Comparison of ENCODE assay signal across 2 cellular contexts in the genomic region with DNA sequence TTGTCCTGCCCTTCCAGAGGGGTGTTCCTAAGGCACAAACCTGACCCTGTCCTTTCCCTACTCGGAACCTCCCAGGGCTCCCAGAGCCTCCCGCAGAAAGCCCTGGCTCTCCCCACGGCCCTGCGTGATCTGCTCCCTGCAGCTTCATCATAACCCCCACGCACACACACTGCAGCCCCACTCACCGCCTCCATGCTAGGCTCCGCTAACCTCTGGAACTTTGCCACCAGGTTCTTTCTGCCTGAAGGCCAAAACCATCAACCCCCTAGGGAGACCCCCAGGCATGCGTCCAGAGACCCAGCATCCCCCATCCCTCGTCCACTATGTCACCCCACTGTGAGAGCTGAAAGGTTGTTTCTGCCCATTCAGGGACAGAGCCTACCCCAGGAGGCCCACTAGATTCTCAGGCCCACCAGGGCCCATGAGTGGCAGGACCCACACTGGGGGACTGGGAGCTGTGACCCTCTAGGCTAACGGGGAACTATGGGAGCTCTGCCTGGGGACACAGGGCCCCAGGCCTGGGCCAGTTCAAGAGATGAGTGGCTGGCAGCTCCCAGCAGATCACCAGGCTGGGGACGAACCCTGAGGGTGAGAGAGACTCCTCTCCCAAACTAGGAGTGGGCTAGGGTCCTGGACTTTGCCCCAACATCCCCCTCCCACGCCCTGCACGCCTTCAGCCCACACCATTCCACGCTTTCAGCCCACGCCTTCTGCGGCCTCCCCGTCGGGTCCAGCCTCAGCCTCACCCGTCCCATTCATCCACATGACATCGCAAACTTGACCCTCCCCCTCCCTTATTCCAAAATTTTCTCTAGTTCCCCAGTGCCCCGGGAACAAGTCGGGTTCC.
TF ChIP-seq lines count a peak whose summit lies in the region.

No MANE protein-coding gene starts in this region.

TF ChIP-seq in HCT116, 20 proteins besides CTCF, POLR2A, EP300 and RAD21:
- TF ChIP-seq ZFX (IDR thresholded peaks at IDR 0.05) = no peak
- no peak for TF ChIP-seq CBX3 (IDR thresholded peaks at IDR 0.05; ENCODE audit: low read depth)
- TF ChIP-seq SIN3A (IDR thresholded peaks at IDR 0.05; ENCODE audit: low read depth) = no peak
- TF ChIP-seq, protein P1, sequence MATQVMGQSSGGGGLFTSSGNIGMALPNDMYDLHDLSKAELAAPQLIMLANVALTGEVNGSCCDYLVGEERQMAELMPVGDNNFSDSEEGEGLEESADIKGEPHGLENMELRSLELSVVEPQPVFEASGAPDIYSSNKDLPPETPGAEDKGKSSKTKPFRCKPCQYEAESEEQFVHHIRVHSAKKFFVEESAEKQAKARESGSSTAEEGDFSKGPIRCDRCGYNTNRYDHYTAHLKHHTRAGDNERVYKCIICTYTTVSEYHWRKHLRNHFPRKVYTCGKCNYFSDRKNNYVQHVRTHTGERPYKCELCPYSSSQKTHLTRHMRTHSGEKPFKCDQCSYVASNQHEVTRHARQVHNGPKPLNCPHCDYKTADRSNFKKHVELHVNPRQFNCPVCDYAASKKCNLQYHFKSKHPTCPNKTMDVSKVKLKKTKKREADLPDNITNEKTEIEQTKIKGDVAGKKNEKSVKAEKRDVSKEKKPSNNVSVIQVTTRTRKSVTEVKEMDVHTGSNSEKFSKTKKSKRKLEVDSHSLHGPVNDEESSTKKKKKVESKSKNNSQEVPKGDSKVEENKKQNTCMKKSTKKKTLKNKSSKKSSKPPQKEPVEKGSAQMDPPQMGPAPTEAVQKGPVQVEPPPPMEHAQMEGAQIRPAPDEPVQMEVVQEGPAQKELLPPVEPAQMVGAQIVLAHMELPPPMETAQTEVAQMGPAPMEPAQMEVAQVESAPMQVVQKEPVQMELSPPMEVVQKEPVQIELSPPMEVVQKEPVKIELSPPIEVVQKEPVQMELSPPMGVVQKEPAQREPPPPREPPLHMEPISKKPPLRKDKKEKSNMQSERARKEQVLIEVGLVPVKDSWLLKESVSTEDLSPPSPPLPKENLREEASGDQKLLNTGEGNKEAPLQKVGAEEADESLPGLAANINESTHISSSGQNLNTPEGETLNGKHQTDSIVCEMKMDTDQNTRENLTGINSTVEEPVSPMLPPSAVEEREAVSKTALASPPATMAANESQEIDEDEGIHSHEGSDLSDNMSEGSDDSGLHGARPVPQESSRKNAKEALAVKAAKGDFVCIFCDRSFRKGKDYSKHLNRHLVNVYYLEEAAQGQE (IDR thresholded peaks at IDR 0.05; ENCODE audit: low read depth) = no peak
- TF ChIP-seq FOSL1 (IDR thresholded peaks at IDR 0.05; ENCODE audit: low read depth) = no peak
- no peak for TF ChIP-seq EZH2phosphoT487 (IDR thresholded peaks at IDR 0.05; ENCODE audit: borderline replicate concordance)
- no peak for TF ChIP-seq SP1 (IDR thresholded peaks at IDR 0.05; ENCODE audit: low read depth)
- TF ChIP-seq TCF7L2 (IDR thresholded peaks at IDR 0.05; ENCODE audit: borderline replicate concordance, extremely low read depth, insufficient read depth, insufficient read length) = no peak
- TF ChIP-seq, protein P2, sequence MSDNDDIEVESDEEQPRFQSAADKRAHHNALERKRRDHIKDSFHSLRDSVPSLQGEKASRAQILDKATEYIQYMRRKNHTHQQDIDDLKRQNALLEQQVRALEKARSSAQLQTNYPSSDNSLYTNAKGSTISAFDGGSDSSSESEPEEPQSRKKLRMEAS (IDR thresholded peaks at IDR 0.05) = no peak
- no peak for TF ChIP-seq YY1 (IDR thresholded peaks at IDR 0.05; ENCODE audit: extremely low read depth, insufficient replicate concordance, low read depth, low read length)
- TF ChIP-seq ELF1 (IDR thresholded peaks at IDR 0.05; ENCODE audit: borderline replicate concordance, low read depth) = no peak
- no peak for TF ChIP-seq ZNF274 (IDR thresholded peaks at IDR 0.05; ENCODE audit: low read depth, low read length)
- no peak for TF ChIP-seq POLR2AphosphoS5 (IDR thresholded peaks at IDR 0.05; ENCODE audit: low read depth, low read length)
- no peak for TF ChIP-seq SRF (IDR thresholded peaks at IDR 0.05; ENCODE audit: low read depth)
- TF ChIP-seq, protein P3, sequence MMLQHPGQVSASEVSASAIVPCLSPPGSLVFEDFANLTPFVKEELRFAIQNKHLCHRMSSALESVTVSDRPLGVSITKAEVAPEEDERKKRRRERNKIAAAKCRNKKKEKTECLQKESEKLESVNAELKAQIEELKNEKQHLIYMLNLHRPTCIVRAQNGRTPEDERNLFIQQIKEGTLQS (IDR thresholded peaks at IDR 0.05) = no peak
- TF ChIP-seq, protein P4, sequence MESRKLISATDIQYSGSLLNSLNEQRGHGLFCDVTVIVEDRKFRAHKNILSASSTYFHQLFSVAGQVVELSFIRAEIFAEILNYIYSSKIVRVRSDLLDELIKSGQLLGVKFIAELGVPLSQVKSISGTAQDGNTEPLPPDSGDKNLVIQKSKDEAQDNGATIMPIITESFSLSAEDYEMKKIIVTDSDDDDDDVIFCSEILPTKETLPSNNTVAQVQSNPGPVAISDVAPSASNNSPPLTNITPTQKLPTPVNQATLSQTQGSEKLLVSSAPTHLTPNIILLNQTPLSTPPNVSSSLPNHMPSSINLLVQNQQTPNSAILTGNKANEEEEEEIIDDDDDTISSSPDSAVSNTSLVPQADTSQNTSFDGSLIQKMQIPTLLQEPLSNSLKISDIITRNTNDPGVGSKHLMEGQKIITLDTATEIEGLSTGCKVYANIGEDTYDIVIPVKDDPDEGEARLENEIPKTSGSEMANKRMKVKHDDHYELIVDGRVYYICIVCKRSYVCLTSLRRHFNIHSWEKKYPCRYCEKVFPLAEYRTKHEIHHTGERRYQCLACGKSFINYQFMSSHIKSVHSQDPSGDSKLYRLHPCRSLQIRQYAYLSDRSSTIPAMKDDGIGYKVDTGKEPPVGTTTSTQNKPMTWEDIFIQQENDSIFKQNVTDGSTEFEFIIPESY (IDR thresholded peaks at IDR 0.05; ENCODE audit: extremely low read depth, insufficient replicate concordance, low read length) = no peak
- TF ChIP-seq EGR1 (IDR thresholded peaks at IDR 0.05; ENCODE audit: low read depth) = no peak

TF ChIP-seq in neural cell, 6 proteins besides CTCF, POLR2A, EP300 and RAD21:
- TF ChIP-seq POLR2AphosphoS5 (IDR thresholded peaks at IDR 0.05) (no peak), EZH2 (IDR thresholded peaks at IDR 0.05; ENCODE audit: borderline replicate concordance, insufficient read depth, low read length, poor library complexity, severe bottlenecking) (no peak), MXI1 (conservative IDR thresholded peaks at IDR 0.05; ENCODE audit: poor library complexity, severe bottlenecking) (no peak), SMC3 (conservative IDR thresholded peaks at IDR 0.05; ENCODE audit: poor library complexity) (no peak), TAF1 (IDR thresholded peaks at IDR 0.05; ENCODE audit: low read depth) (no peak)
- TF ChIP-seq, protein P1 (IDR thresholded peaks at IDR 0.05; ENCODE audit: borderline replicate concordance) = no peak
